In the genomic region with DNA sequence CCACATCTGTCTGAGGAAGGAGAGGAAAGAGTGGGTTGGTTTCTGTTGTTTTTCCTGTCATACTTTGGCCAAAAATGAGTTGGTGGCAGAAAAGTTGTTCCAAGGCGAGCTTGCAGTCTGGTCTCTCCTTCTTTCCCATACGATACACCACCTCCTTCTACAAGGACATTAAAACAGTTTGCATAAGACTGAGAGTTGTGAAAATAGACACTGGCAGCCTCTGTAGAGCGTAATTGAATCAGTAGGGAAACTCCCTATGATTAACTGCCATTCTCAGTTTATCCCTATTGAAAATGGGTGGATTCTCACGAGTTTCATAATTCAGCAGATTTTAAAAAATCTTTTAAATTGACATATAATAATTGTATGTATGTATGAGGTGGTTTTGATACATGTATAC, we compare ENCODE assay signal across 17 cellular contexts. TPM values are rescaled to one million over a fixed set of nuclear protein-coding genes. Genes with fewer than 3 reads are reported as not detected.
DNase-seq lines count a peak whose midpoint lies in the region; ATAC-seq, FAIRE-seq and TF ChIP-seq lines count a peak whose summit lies in the region.
"Had no signal": no experiment of that assay in that cellular context is flagged by ENCODE, and none has a peak within 500 bp of the region (broad histone marks: within the 10 kb centered on the region; RNA-seq: fewer than 3 reads in every experiment).

No MANE protein-coding gene starts in this region.

- TF ChIP-seq EP300 in HepG2 (IDR thresholded peaks at IDR 0.05; ENCODE audit: low read depth in 2 of 2, low read length in 2 of 2) (no peak), HepG2 (CRISPR knock-in tag; IDR thresholded peaks at IDR 0.05; ENCODE audit: borderline replicate concordance) (no peak)

- 20% methylated on average over 4 of the region's 4 CpGs for WGBS in HepG2 (ENCODE audit: low lambda C conversion rate)
- WGBS in right lobe of liver (ENCODE audit: insufficient coverage, low coverage, low lambda C conversion rate, missing lambda C conversion rate), result 40% methylated on average over 4 of the region's 4 CpGs

- H2AFZ ChIP-seq in HepG2 (ENCODE audit: low read length), result peak overlapping the region; percentile 96

- H3K36me3 Mint-ChIP-seq in activated T-helper 1 cell treated with anti-CD3 and anti-CD28 coated beads, Interleukin-12 subunit alpha, Interleukin-12 subunit beta, Interleukin-2, Interleukin-4 antibody, amounts not matched to agents 30 ng/mL and 10 ng/mL and 1 ng/mL, durations not matched to agents 14 hours and 24 hours and 36 hours (ENCODE audit: low read depth), result peaks cover 2% of the 10 kb centered on the region

- H3K4me1 Mint-ChIP-seq in activated T-helper 1 cell treated with anti-CD3 and anti-CD28 coated beads, Interleukin-12 subunit alpha, Interleukin-12 subunit beta, Interleukin-2, Interleukin-4 antibody, amounts not matched to agents 30 ng/mL and 10 ng/mL and 1 ng/mL, durations not matched to agents 14 hours and 24 hours and 36 hours (ENCODE audit: low read depth), result peaks cover 44% of the 10 kb centered on the region

- TF ChIP-seq CTCF in HepG2 (CRISPR knock-in tag; IDR thresholded peaks at IDR 0.05), result no peak
- TF ChIP-seq CTCF in right lobe of liver (IDR thresholded peaks at IDR 0.05), result no peak
- TF ChIP-seq CTCF in bronchial epithelial cell (IDR thresholded peaks at IDR 0.05; ENCODE audit: insufficient read depth, low read length, severe bottlenecking), result no peak

- H3K4me1 ChIP-seq in HepG2 (ENCODE audit: insufficient read depth, low read length) (peaks cover 34% of the 10 kb centered on the region), right lobe of liver (peaks cover 0 to 11% (median 3%) of the 10 kb centered on the region in 4 donors)

- H3K27me3 Mint-ChIP-seq in activated T-helper 1 cell treated with anti-CD3 and anti-CD28 coated beads, Interleukin-12 subunit alpha, Interleukin-12 subunit beta, Interleukin-2, Interleukin-4 antibody, amounts not matched to agents 30 ng/mL and 10 ng/mL and 1 ng/mL, durations not matched to agents 14 hours and 24 hours and 36 hours (ENCODE audit: insufficient read depth), result peaks cover 3% of the 10 kb centered on the region

- peak overlapping the region; percentile 59 for H3K4me3 Mint-ChIP-seq in activated T-helper 1 cell treated with anti-CD3 and anti-CD28 coated beads, Interleukin-12 subunit alpha, Interleukin-12 subunit beta, Interleukin-2, Interleukin-4 antibody, amounts not matched to agents 30 ng/mL and 10 ng/mL and 1 ng/mL, durations not matched to agents 14 hours and 24 hours and 36 hours

- intact Hi-C loops in HepG2 (cut with micrococcal nuclease; ENCODE audit: unreplicated experiment) (no loop called here), right lobe of liver (cut with DNase I) (no loop called here)
- intact Hi-C loops in activated T-helper 1 cell treated with anti-CD3 and anti-CD28 coated beads, Interleukin-12 subunit alpha, Interleukin-12 subunit beta, Interleukin-2, Interleukin-4 antibody, amounts not matched to agents 30 ng/mL and 10 ng/mL and 1 ng/mL, durations not matched to agents 14 hours and 24 hours and 36 hours (cut with micrococcal nuclease), result loop anchor here (1.0 kb wide), 2 partner anchors 10 to 94 kb away; a partner anchor contains a TSS

- CTCF ChIA-PET in HepG2 (lab: Yijun Ruan, JAX; ENCODE audit: low intra/inter-chr PET ratio, low total read pairs), result no interaction called here

- no peak for TF ChIP-seq RAD21 in HepG2 (CRISPR knock-in tag; IDR thresholded peaks at IDR 0.05)

- POLR2A ChIA-PET in HepG2 (lab: Yijun Ruan, JAX), result no interaction called here

- H3K27me3 ChIP-seq in HepG2 (ENCODE audit: control insufficient read depth in 1 of 2, insufficient read depth in 2 of 2, low read length in 2 of 2) (peaks cover 0 to 3% of the 10 kb centered on the region in 2 experiments; a peak in 1 of 5 replicates), right lobe of liver (no peaks in the 10 kb centered on the region), bronchial epithelial cell (ENCODE audit: control insufficient read depth, insufficient read depth, low read length) (no peaks in the 10 kb centered on the region)

- H3K79me2 ChIP-seq in HepG2 (ENCODE audit: insufficient read depth, low read length), result peaks cover 13% of the 10 kb centered on the region

- H3K9ac ChIP-seq in HepG2 (ENCODE audit: insufficient read depth, low read depth, low read length), result no peak overlapping the region
- H3K9ac ChIP-seq: KMS-11 had no signal

- H3K9me3 Mint-ChIP-seq in activated T-helper 1 cell treated with anti-CD3 and anti-CD28 coated beads, Interleukin-12 subunit alpha, Interleukin-12 subunit beta, Interleukin-2, Interleukin-4 antibody, amounts not matched to agents 30 ng/mL and 10 ng/mL and 1 ng/mL, durations not matched to agents 14 hours and 24 hours and 36 hours, result no peaks in the 10 kb centered on the region

- H4K20me1 ChIP-seq in HepG2 (ENCODE audit: insufficient read depth, low read length), result no peaks in the 10 kb centered on the region

- H3K9me3 ChIP-seq in HepG2 (ENCODE audit: low read length) (no peaks in the 10 kb centered on the region), right lobe of liver (no peaks in the 10 kb centered on the region)
- H3K9me3 ChIP-seq: left ventricle myocardium inferior, neutrophil had no signal

- in situ Hi-C loops in HepG2 (cut with HindIII; ENCODE audit: extremely low pct_ligation_motif_present, low pct_unique_long_range_greater_than_20kb), result no loop called here

- no TSS peak for BruUV-seq in HepG2 (replicated peaks; lab: Mats Ljungman, UMichigan)

- ATAC-seq in HepG2 (no peak), right lobe of liver (no peak), GM18907 (IDR thresholded peaks at IDR 0.05; ENCODE audit: unreplicated experiment) (no peak), HG02884 (IDR thresholded peaks at IDR 0.05; ENCODE audit: unreplicated experiment) (no peak)
- ATAC-seq in stimulated activated naive CD8-positive, alpha-beta T cell treated with anti-CD3 and anti-CD28 coated beads, Interleukin-15, Interleukin-2, amounts not matched to agents 100 U/mL and 50 U/mL, for 24 hours, result peak; percentile 64

- peak overlapping the region; percentile 67 for H3K4me2 ChIP-seq in HepG2 (ENCODE audit: low read depth, low read length)
- H3K4me2 ChIP-seq: KMS-11 had no signal

- peak overlapping the region in 1 of 3 experiments; percentile 53; a peak in 1 of 6 replicates for H3K4me3 ChIP-seq in HepG2 (replicated peaks in 1 of 3; ENCODE audit: insufficient read depth in 1 of 3, low read depth in 2 of 3, low read length in 3 of 3)
- H3K4me3 ChIP-seq in right lobe of liver, result no peak overlapping the region
- no peak overlapping the region for H3K4me3 ChIP-seq in bronchial epithelial cell (ENCODE audit: low read depth, low read length)
- H3K4me3 ChIP-seq: left ventricle myocardium inferior had no signal

- peak overlapping the region; percentile 89 for H3K27ac Mint-ChIP-seq in activated T-helper 1 cell treated with anti-CD3 and anti-CD28 coated beads, Interleukin-12 subunit alpha, Interleukin-12 subunit beta, Interleukin-2, Interleukin-4 antibody, amounts not matched to agents 30 ng/mL and 10 ng/mL and 1 ng/mL, durations not matched to agents 14 hours and 24 hours and 36 hours

- no peak overlapping the region for H3K27ac ChIP-seq in HepG2 (ENCODE audit: extremely low read length, insufficient read depth, low read length)
- no peak overlapping the region for H3K27ac ChIP-seq in right lobe of liver
- H3K27ac ChIP-seq: KMS-11, left ventricle myocardium inferior, neutrophil had no signal

- DNase-seq in HepG2 (ENCODE audit: low spot score), result no peak
- DNase-seq in right lobe of liver, result no peak
- no peak for DNase-seq in activated T-helper 1 cell treated with anti-CD3 and anti-CD28 coated beads, Interleukin-12 subunit alpha, Interleukin-12 subunit beta, Interleukin-2, Interleukin-4 antibody, amounts not matched to agents 30 ng/mL and 10 ng/mL and 1 ng/mL, durations not matched to agents 14 hours and 24 hours and 36 hours (ENCODE audit: low spot score)
- DNase-seq in bronchial epithelial cell (ENCODE audit: low read depth), result peak; percentile 7
- no peak for DNase-seq in stimulated activated naive CD8-positive, alpha-beta T cell treated with anti-CD3 and anti-CD28 coated beads, Interleukin-15, Interleukin-2, amounts not matched to agents 100 U/mL and 50 U/mL, for 24 hours
- no peak for DNase-seq in GM12891 (ENCODE audit: insufficient read length, low spot score)
- DNase-seq: DMS79 treated with DMSO at 0.1 percent for 48 hours, HCEC 1CT, left ventricle myocardium inferior, NCI-H2081, substantia nigra had no signal

- no peaks in the 10 kb centered on the region for H3K36me3 ChIP-seq in HepG2 (replicated peaks in 1 of 2; ENCODE audit: control insufficient read depth in 1 of 2, insufficient read depth in 2 of 2, low read length in 2 of 2)
- H3K36me3 ChIP-seq in right lobe of liver, result no peaks in the 10 kb centered on the region
- H3K36me3 ChIP-seq in bronchial epithelial cell (ENCODE audit: control insufficient read depth, insufficient read depth, low read length), result no peaks in the 10 kb centered on the region
- H3K36me3 ChIP-seq: left ventricle myocardium inferior, neutrophil had no signal

- TF ChIP-seq POLR2A in HepG2 (IDR thresholded peaks at IDR 0.05; ENCODE audit: insufficient read depth in 1 of 2, low read depth in 2 of 2, low read length in 2 of 2) (no peak), right lobe of liver (IDR thresholded peaks at IDR 0.05) (no peak), GM12891 (IDR thresholded peaks at IDR 0.05; ENCODE audit: low read depth, low read length) (no peak)

- FAIRE-seq in HepG2 (lab: Jason Lieb, UNC) (no peak), bronchial epithelial cell (lab: Jason Lieb, UNC) (no peak), GM12891 (lab: Jason Lieb, UNC) (no peak)
- FAIRE-seq: endometrium, urothelium cell line had no signal

RNA-seq across cellular contexts. Expression of a gene that starts 3.7 kb away (rescaled TPM):
- total RNA-seq in HepG2 (2016; rRNA removed; fragmentation: Illumina TruSeq; extraction: Trizol) (19.3 and 32.1 TPM in 2 replicates), right lobe of liver (10 to 100 TPM; 13.7 to 23.2 (median 18.0) TPM), bronchial epithelial cell (36.2 and 50.3 TPM in 2 replicates)
- 3.2 and 3.8 TPM in 2 replicates for total RNA-seq in HepG2 (2016; cell fraction: cytosol; rRNA removed; fragmentation: Illumina TruSeq; extraction: Trizol; ENCODE audit: low read depth)
- 22.5 and 34.8 TPM in 2 replicates for total RNA-seq in HepG2 (2016; cell fraction: insoluble cytoplasmic fraction; rRNA removed; fragmentation: Illumina TruSeq; extraction: Trizol)
- total RNA-seq in HepG2 (2016; cell fraction: membrane; rRNA removed; fragmentation: Illumina TruSeq; extraction: Trizol), result 6.8 and 8.5 TPM in 2 replicates
- total RNA-seq in HepG2 (2016; cell fraction: nucleus; rRNA removed; fragmentation: Illumina TruSeq; extraction: Trizol), result 46.5 and 54.1 TPM in 2 replicates
- polyA plus RNA-seq in HepG2 (2011; rRNA removed), result 19.6 and 21.4 TPM in 2 replicates
- 7.4 and 8.9 TPM in 2 replicates for polyA plus RNA-seq in HepG2 (2011; cell fraction: cytosol; rRNA removed)
- polyA plus RNA-seq in HepG2 (2011; cell fraction: nucleus; rRNA removed), result 30.7 and 32.0 TPM in 2 replicates
- polyA plus RNA-seq in HepG2 (2012), result 10.8 and 12.4 TPM in 2 replicates
- polyA plus RNA-seq in HepG2 (2016; cell fraction: cytosol; fragmentation: Illumina TruSeq; extraction: Trizol; ENCODE audit: low read depth), result 1.7 and 1.8 TPM in 2 replicates
- 14.0 and 14.1 TPM in 2 replicates for polyA plus RNA-seq in HepG2 (2016; cell fraction: insoluble cytoplasmic fraction; fragmentation: Illumina TruSeq; extraction: Trizol; ENCODE audit: low read depth)
- polyA plus RNA-seq in HepG2 (2016; cell fraction: membrane; fragmentation: Illumina TruSeq; extraction: Trizol; ENCODE audit: low read depth), result 2.6 and 3.8 TPM in 2 replicates
- polyA plus RNA-seq in HepG2 (2016; cell fraction: nucleus; fragmentation: Illumina TruSeq; extraction: Trizol; ENCODE audit: insufficient read depth, low read depth), result 79.8 and 79.9 TPM in 2 replicates
- polyA minus RNA-seq in HepG2 (2011; rRNA and poly(A)+ RNA removed; ENCODE audit: low replicate concordance), result 28.9 and 136 TPM in 2 replicates
- 6.3 and 10.3 TPM in 2 replicates for polyA minus RNA-seq in HepG2 (2011; cell fraction: cytosol; rRNA and poly(A)+ RNA removed)
- 49.8 and 65.3 TPM in 2 replicates for polyA minus RNA-seq in HepG2 (2011; cell fraction: nucleus; rRNA and poly(A)+ RNA removed)
- total RNA-seq in activated T-helper 1 cell treated with anti-CD3 and anti-CD28 coated beads, Interleukin-12 subunit alpha, Interleukin-12 subunit beta, Interleukin-2, Interleukin-4 antibody, amounts not matched to agents 30 ng/mL and 10 ng/mL and 1 ng/mL, durations not matched to agents 14 hours and 24 hours and 36 hours, result 65.1 and 66.3 TPM in 2 replicates
- 21.1 TPM for polyA plus RNA-seq in GM12891 (2012; ENCODE audit: low read depth, missing spikeins)

RNA-seq across cellular contexts. Expression of a gene that starts 10.0 kb away (rescaled TPM):
- total RNA-seq in HepG2 (2016; rRNA removed; fragmentation: Illumina TruSeq; extraction: Trizol), result 0.42 and 0.91 TPM in 2 replicates
- 0.18 and 0.20 TPM in 2 replicates for total RNA-seq in HepG2 (2016; cell fraction: cytosol; rRNA removed; fragmentation: Illumina TruSeq; extraction: Trizol; ENCODE audit: low read depth)
- total RNA-seq in HepG2 (2016; cell fraction: insoluble cytoplasmic fraction; rRNA removed; fragmentation: Illumina TruSeq; extraction: Trizol), result 0.55 and 0.93 TPM in 2 replicates
- 0.69 and 0.74 TPM in 2 replicates for total RNA-seq in HepG2 (2016; cell fraction: membrane; rRNA removed; fragmentation: Illumina TruSeq; extraction: Trizol)
- 0.31 and 0.81 TPM in 2 replicates for total RNA-seq in HepG2 (2016; cell fraction: nucleus; rRNA removed; fragmentation: Illumina TruSeq; extraction: Trizol)
- polyA plus RNA-seq in HepG2 (2011; rRNA removed), result 1.5 and 1.8 TPM in 2 replicates
- polyA plus RNA-seq in HepG2 (2011; cell fraction: cytosol; rRNA removed), result 1.5 and 3.9 TPM in 2 replicates
- polyA plus RNA-seq in HepG2 (2011; cell fraction: nucleus; rRNA removed), result 3.8 and 4.4 TPM in 2 replicates
- polyA plus RNA-seq in HepG2 (2012), result 0.38 and 0.64 TPM in 2 replicates
- polyA plus RNA-seq in HepG2 (2016; cell fraction: cytosol; fragmentation: Illumina TruSeq; extraction: Trizol; ENCODE audit: low read depth), result 0.08 and 0.19 TPM in 2 replicates
- polyA plus RNA-seq in HepG2 (2016; cell fraction: insoluble cytoplasmic fraction; fragmentation: Illumina TruSeq; extraction: Trizol; ENCODE audit: low read depth), result 0.67 and 0.83 TPM in 2 replicates
- 0.63 and 0.93 TPM in 2 replicates for polyA plus RNA-seq in HepG2 (2016; cell fraction: membrane; fragmentation: Illumina TruSeq; extraction: Trizol; ENCODE audit: low read depth)
- 1.1 and 1.2 TPM in 2 replicates for polyA plus RNA-seq in HepG2 (2016; cell fraction: nucleus; fragmentation: Illumina TruSeq; extraction: Trizol; ENCODE audit: insufficient read depth, low read depth)
- polyA minus RNA-seq in HepG2 (2011; rRNA and poly(A)+ RNA removed; ENCODE audit: low replicate concordance), result 1.5 and 4.9 TPM in 2 replicates
- 1.5 and 1.8 TPM in 2 replicates for polyA minus RNA-seq in HepG2 (2011; cell fraction: cytosol; rRNA and poly(A)+ RNA removed)
- 0.99 and 1.4 TPM in 2 replicates for polyA minus RNA-seq in HepG2 (2011; cell fraction: nucleus; rRNA and poly(A)+ RNA removed)
- 1 to 10 TPM; 1.0 to 8.4 (median 5.3) TPM for total RNA-seq in right lobe of liver
- total RNA-seq in activated T-helper 1 cell treated with anti-CD3 and anti-CD28 coated beads, Interleukin-12 subunit alpha, Interleukin-12 subunit beta, Interleukin-2, Interleukin-4 antibody, amounts not matched to agents 30 ng/mL and 10 ng/mL and 1 ng/mL, durations not matched to agents 14 hours and 24 hours and 36 hours, result 13.0 and 13.1 TPM in 2 replicates
- 2.9 and 3.7 TPM in 2 replicates for total RNA-seq in bronchial epithelial cell
- 4.6 TPM for polyA plus RNA-seq in GM12891 (2012; ENCODE audit: low read depth, missing spikeins)

RNA-seq across cellular contexts. Expression of a gene that starts 42.5 kb away (rescaled TPM):
- total RNA-seq in HepG2 (2016; rRNA removed; fragmentation: Illumina TruSeq; extraction: Trizol), result 3.2 and 7.3 TPM in 2 replicates
- 2.0 and 2.5 TPM in 2 replicates for total RNA-seq in HepG2 (2016; cell fraction: cytosol; rRNA removed; fragmentation: Illumina TruSeq; extraction: Trizol; ENCODE audit: low read depth)
- total RNA-seq in HepG2 (2016; cell fraction: insoluble cytoplasmic fraction; rRNA removed; fragmentation: Illumina TruSeq; extraction: Trizol), result 2.4 and 7.8 TPM in 2 replicates
- total RNA-seq in HepG2 (2016; cell fraction: membrane; rRNA removed; fragmentation: Illumina TruSeq; extraction: Trizol), result 3.7 and 4.9 TPM in 2 replicates
- total RNA-seq in HepG2 (2016; cell fraction: nucleus; rRNA removed; fragmentation: Illumina TruSeq; extraction: Trizol), result 8.7 and 10.7 TPM in 2 replicates
- 13.8 and 16.0 TPM in 2 replicates for polyA plus RNA-seq in HepG2 (2011; rRNA removed)
- 8.3 and 8.8 TPM in 2 replicates for polyA plus RNA-seq in HepG2 (2011; cell fraction: cytosol; rRNA removed)
- polyA plus RNA-seq in HepG2 (2011; cell fraction: nucleus; rRNA removed), result 49.0 and 57.1 TPM in 2 replicates
- 6.3 and 10.4 TPM in 2 replicates for polyA plus RNA-seq in HepG2 (2012)
- 1.9 and 2.6 TPM in 2 replicates for polyA plus RNA-seq in HepG2 (2016; cell fraction: cytosol; fragmentation: Illumina TruSeq; extraction: Trizol; ENCODE audit: low read depth)
- polyA plus RNA-seq in HepG2 (2016; cell fraction: insoluble cytoplasmic fraction; fragmentation: Illumina TruSeq; extraction: Trizol; ENCODE audit: low read depth), result 3.4 and 3.6 TPM in 2 replicates
- 3.5 and 4.2 TPM in 2 replicates for polyA plus RNA-seq in HepG2 (2016; cell fraction: membrane; fragmentation: Illumina TruSeq; extraction: Trizol; ENCODE audit: low read depth)
- 34.3 and 35.9 TPM in 2 replicates for polyA plus RNA-seq in HepG2 (2016; cell fraction: nucleus; fragmentation: Illumina TruSeq; extraction: Trizol; ENCODE audit: insufficient read depth, low read depth)
- 11.5 and 19.4 TPM in 2 replicates for polyA minus RNA-seq in HepG2 (2011; rRNA and poly(A)+ RNA removed; ENCODE audit: low replicate concordance)
- 2.8 and 4.9 TPM in 2 replicates for polyA minus RNA-seq in HepG2 (2011; cell fraction: cytosol; rRNA and poly(A)+ RNA removed)
- polyA minus RNA-seq in HepG2 (2011; cell fraction: nucleus; rRNA and poly(A)+ RNA removed), result 13.4 and 15.0 TPM in 2 replicates
- total RNA-seq in right lobe of liver, result 1 to 10 TPM; 2.2 to 6.8 (median 4.2) TPM
- 2.1 and 2.4 TPM in 2 replicates for total RNA-seq in activated T-helper 1 cell treated with anti-CD3 and anti-CD28 coated beads, Interleukin-12 subunit alpha, Interleukin-12 subunit beta, Interleukin-2, Interleukin-4 antibody, amounts not matched to agents 30 ng/mL and 10 ng/mL and 1 ng/mL, durations not matched to agents 14 hours and 24 hours and 36 hours
- total RNA-seq in bronchial epithelial cell, result 8.4 and 9.0 TPM in 2 replicates
- 5.9 TPM for polyA plus RNA-seq in GM12891 (2012; ENCODE audit: low read depth, missing spikeins)
